In genomic region chr11:73598719-73599379, GRCh38 we compare ENCODE assay signal across 8 cellular contexts. TPM values are rescaled to one million over a fixed set of nuclear protein-coding genes. Genes with fewer than 3 reads are reported as not detected.
DNase-seq lines count a peak whose midpoint lies in the region; ATAC-seq and TF ChIP-seq lines count a peak whose summit lies in the region.

No MANE protein-coding gene starts in this region.

- POLR2A ChIA-PET in HEK293T (lab: Yijun Ruan, JAX) = interaction anchor here (0.6 to 1.5 kb wide), 14 partner anchors 10 to 894 kb away, joined by 3 to 12 read pairs (median 4); partner anchors contain the start of gene LIPT2

- intact Hi-C loops in adrenal gland (cut with DNase I) = no loop called here
- intact Hi-C loops in lower lobe of right lung (cut with DNase I) = no loop called here
- intact Hi-C loops in aorta (cut with DNase I) = no loop called here

- H3K4me1 ChIP-seq in DND-41 (ENCODE audit: insufficient read depth, low read length) = peaks cover 34% of the 10 kb centered on the region
- H3K4me1 ChIP-seq in adrenal gland (replicated peaks in 1 of 2) = peaks cover 4 to 10% of the 10 kb centered on the region in 2 donors
- H3K4me1 ChIP-seq in lower lobe of right lung = peaks cover 20% of the 10 kb centered on the region
- no peaks in the 10 kb centered on the region for H3K4me1 ChIP-seq in aorta (ENCODE audit: control insufficient read depth in 1 of 2, insufficient read depth in 2 of 2, low read length in 2 of 2)

- CTCF ChIA-PET in HEK293T (lab: Yijun Ruan, JAX) = no interaction called here

- DNase-seq in DND-41 (no peak), HEK293T (ENCODE audit: extremely low spot score) (no peak), adrenal gland (no peak), lower lobe of right lung (no peak), aorta (no peak), KBM-7 (no peak)

- in situ Hi-C loops in KBM-7 (cut with MboI; ENCODE audit: low pct_unique_long_range_greater_than_20kb, low sequenced_read_pairs) = no loop called here

- TF ChIP-seq POLR2A in adrenal gland (IDR thresholded peaks at IDR 0.05) = no peak

- H3K4me2 ChIP-seq in DND-41 (ENCODE audit: insufficient read depth, low read length) = peak overlapping the region; percentile 81

- TF ChIP-seq CTCF in DND-41 (IDR thresholded peaks at IDR 0.05; ENCODE audit: borderline replicate concordance, extremely low read depth, low read length, poor library complexity, severe bottlenecking) (no peak), adrenal gland (IDR thresholded peaks at IDR 0.05) (no peak), lower lobe of right lung (IDR thresholded peaks at IDR 0.05) (no peak)

- H3K9ac ChIP-seq in DND-41 (ENCODE audit: low read depth, low read length) = peak overlapping the region; percentile 69

- H3K27ac ChIP-seq in DND-41 (ENCODE audit: low read length) (peak overlapping the region; percentile 92), adrenal gland (peak overlapping the region; percentile 24 to 90 (median 62)), lower lobe of right lung (peak overlapping the region; percentile 82), aorta (ENCODE audit: low read depth in 1 of 2, low read length in 2 of 2) (peak overlapping the region in 1 of 2 donors; percentile 82)

- H3K4me3 ChIP-seq in DND-41 (ENCODE audit: low read depth in 1 of 2, low read length in 2 of 2) (peak overlapping the region; percentile 50 to 81), adrenal gland (peak overlapping the region in 3 of 4 donors; percentile 12 to 98 (median 77)), lower lobe of right lung (peak overlapping the region; percentile 86), aorta (ENCODE audit: low read length in 2 of 2) (peak overlapping the region; percentile 73 to 85)

- H3K79me2 ChIP-seq in DND-41 (ENCODE audit: insufficient read depth, low read length) = peaks cover 41% of the 10 kb centered on the region

- no peak for ATAC-seq in DND-41 (ENCODE audit: insufficient read depth, low read depth)
- no peak for ATAC-seq in lower lobe of right lung
- no peak for ATAC-seq in aorta (ENCODE audit: low FRiP score)
- no peak for ATAC-seq in esophagus mucosa
- ATAC-seq in GM21423 (IDR thresholded peaks at IDR 0.05; ENCODE audit: unreplicated experiment) = no peak

- no peaks in the 10 kb centered on the region for H4K20me1 ChIP-seq in DND-41 (ENCODE audit: insufficient read depth, low read length)

- H2AFZ ChIP-seq in DND-41 (ENCODE audit: low read depth, low read length) = peak overlapping the region; percentile 94

- 32 to 39% (median 34%) methylated on average over 20 of the region's 20 CpGs for WGBS in adrenal gland, 4 donors
- WGBS in aorta, 2 donors = 37 to 38% methylated on average over 20 of the region's 20 CpGs

- H3K9me3 ChIP-seq in DND-41 (ENCODE audit: insufficient read depth, low read length, severe bottlenecking) (no peaks in the 10 kb centered on the region), adrenal gland (replicated peaks in 1 of 3) (no peaks in the 10 kb centered on the region), lower lobe of right lung (no peaks in the 10 kb centered on the region), aorta (ENCODE audit: control insufficient read depth, low read length) (no peaks in the 10 kb centered on the region)

- H3K27me3 ChIP-seq in DND-41 (ENCODE audit: insufficient read depth, low read length, poor library complexity) (no peaks in the 10 kb centered on the region), adrenal gland (no peaks in the 10 kb centered on the region), lower lobe of right lung (ENCODE audit: low read depth) (no peaks in the 10 kb centered on the region), aorta (ENCODE audit: control insufficient read depth in 1 of 2, insufficient read depth in 2 of 2, low read length in 1 of 2) (no peaks in the 10 kb centered on the region)

- H3K36me3 ChIP-seq in DND-41 (ENCODE audit: insufficient read depth, low read length) (no peaks in the 10 kb centered on the region), adrenal gland (replicated peaks in 1 of 2) (no peaks in the 10 kb centered on the region), lower lobe of right lung (no peaks in the 10 kb centered on the region), aorta (ENCODE audit: control insufficient read depth in 1 of 2, insufficient read depth in 2 of 2, low read length in 1 of 2) (no peaks in the 10 kb centered on the region)

TF ChIP-seq in HEK293T, 16 proteins besides CTCF, POLR2A, EP300 and RAD21:
- TF ChIP-seq ELF4 (IDR thresholded peaks at IDR 0.05) = no peak
- TF ChIP-seq HDGF (IDR thresholded peaks at IDR 0.05; ENCODE audit: borderline replicate concordance) = no peak
- peak; percentile 62 for TF ChIP-seq L3MBTL2 (conservative IDR thresholded peaks at IDR 0.05)

RNA-seq across cellular contexts. Expression of gene FAM168A, which starts 0.9 kb away (rescaled TPM):
- 10 to 100 TPM; 23.9 to 41.8 (median 35.7) TPM for total RNA-seq in adrenal gland
- 10 to 100 TPM in 2 of 3 donors, 1 to 10 TPM in 1; 7.7 to 23.5 (median 14.2) TPM for polyA plus RNA-seq in adrenal gland
- total RNA-seq in lower lobe of right lung = 31.0 TPM
- 10 to 100 TPM; 36.2 to 52.0 TPM for total RNA-seq in aorta
- polyA plus RNA-seq in aorta = 10 to 100 TPM in 1 of 2 donors, 1 to 10 TPM in 1; 5.5 to 14.9 TPM
- total RNA-seq in esophagus mucosa = 10.1 TPM

RNA-seq across cellular contexts. Expression of gene PLEKHB1, which starts 47.5 kb away (rescaled TPM):
- total RNA-seq in adrenal gland = 1 to 10 TPM; 1.3 to 8.1 (median 2.2) TPM
- 10 to 100 TPM in 1 of 3 donors, 1 to 10 TPM in 2; 3.0 to 11.2 (median 3.5) TPM for polyA plus RNA-seq in adrenal gland
- 35.4 TPM for total RNA-seq in lower lobe of right lung
- 10 to 100 TPM in 1 of 2 donors, 1 to 10 TPM in 1; 3.5 to 10.5 TPM for total RNA-seq in aorta
- polyA plus RNA-seq in aorta = 10 to 100 TPM in 1 of 2 donors, 1 to 10 TPM in 1; 3.3 to 14.1 TPM
- total RNA-seq in esophagus mucosa = 1.4 TPM
